8 cellular contexts compared by ENCODE assay signal in genomic region chr1:43147625-43148319, GRCh38. TPM values are rescaled to one million over a fixed set of nuclear protein-coding genes. Genes with fewer than 3 reads are reported as not detected.
DNase-seq lines count a peak whose midpoint lies in the region; ATAC-seq and TF ChIP-seq lines count a peak whose summit lies in the region.

No MANE protein-coding gene starts in this region.

- H3K9me3 Mint-ChIP-seq in CD4-positive, alpha-beta T cell: no peaks in the 10 kb centered on the region

- H3K4me3 ChIP-seq in mammary epithelial cell (replicated peaks in 1 of 3; ENCODE audit: insufficient read depth in 1 of 3, low read depth in 2 of 3, low read length in 3 of 3) (peak overlapping the region; percentile 37 to 58 (median 50)), iPS-20b (ENCODE audit: low read length) (peak overlapping the region; percentile 85), skeletal muscle cell (ENCODE audit: low read depth, low read length) (peak overlapping the region; percentile 56)

- in situ Hi-C loops in SK-MEL-5 (cut with HindIII; ENCODE audit: low pct_unique_long_range_greater_than_20kb, low sequenced_read_pairs) (no loop called here), mammary epithelial cell (cut with MboI; ENCODE audit: low sequenced_read_pairs in 2 of 2) (no loop called here)

- no peak overlapping the region for H3K27ac ChIP-seq in CD4-positive, alpha-beta T cell (ENCODE audit: low read depth, low read length)
- H3K27ac ChIP-seq in mammary epithelial cell (ENCODE audit: insufficient read depth, low read depth, low read length) (no peak overlapping the region), iPS-20b (ENCODE audit: low read length) (no peak overlapping the region)

- POLR2A ChIA-PET in CD4-positive, alpha-beta T cell (lab: Charles Lee): no interaction called here

- DNase-seq in CD4-positive, alpha-beta T cell: peak in 4 of 10 experiments; percentile 3 to 42 (median 20)
- peak; percentile 41 for DNase-seq in LHCN-M2 (ENCODE audit: low read depth)
- peak; percentile 72 for DNase-seq in SK-MEL-5 (ENCODE audit: low read depth, low spot score)
- peak; percentile 66 for DNase-seq in mammary epithelial cell
- peak; percentile 10 for DNase-seq in skeletal muscle cell (ENCODE audit: low read depth)

- dilution Hi-C loops in mammary epithelial cell (cut with HindIII; ENCODE audit: low sequenced_read_pairs): no loop called here

- peak overlapping the region; percentile 94 for H2AFZ ChIP-seq in mammary epithelial cell (ENCODE audit: low read depth, low read length)

- H3K36me3 Mint-ChIP-seq in CD4-positive, alpha-beta T cell (ENCODE audit: low read depth): no peaks in the 10 kb centered on the region

- CTCF ChIA-PET in CD4-positive, alpha-beta T cell (lab: Charles Lee): no interaction called here
- CTCF ChIA-PET in mammary epithelial cell (lab: Charles Lee; ENCODE audit: low non-redundant PET): no interaction called here

- peak overlapping the region; percentile 89 for H3K4me2 ChIP-seq in mammary epithelial cell (ENCODE audit: insufficient read depth, low read depth, low read length)

- WGBS in mammary epithelial cell (ENCODE audit: low coverage, missing lambda C conversion rate): 14% methylated on average over 24 of the region's 47 CpGs

- H3K27me3 ChIP-seq in CD4-positive, alpha-beta T cell (ENCODE audit: control insufficient read depth, insufficient read depth, low read length): peaks cover 70% of the 10 kb centered on the region
- no peaks in the 10 kb centered on the region for H3K27me3 ChIP-seq in mammary epithelial cell (ENCODE audit: insufficient read depth, low read length)
- H3K27me3 ChIP-seq in iPS-20b (ENCODE audit: insufficient read depth, low read length): 0 out of 2 replicates have a peak, but pooled peaks cover 3% of the 10 kb centered on the region

- H3K9me3 ChIP-seq in CD4-positive, alpha-beta T cell (ENCODE audit: control insufficient read depth, low read length): no peaks in the 10 kb centered on the region
- H3K9me3 ChIP-seq in mammary epithelial cell (replicated peaks; ENCODE audit: insufficient read depth, low read length) (no peaks in the 10 kb centered on the region), iPS-20b (ENCODE audit: insufficient read depth, low read depth, low read length) (no peaks in the 10 kb centered on the region)

- H3K9ac ChIP-seq in mammary epithelial cell (ENCODE audit: insufficient read depth, low read length): no peak overlapping the region
- no peak overlapping the region for H3K9ac ChIP-seq in iPS-20b (ENCODE audit: low read depth, low read length)

- H3K36me3 ChIP-seq in mammary epithelial cell (ENCODE audit: insufficient read depth, low read length) (no peaks in the 10 kb centered on the region), iPS-20b (ENCODE audit: insufficient read depth, low read depth, low read length) (no peaks in the 10 kb centered on the region)

- H3K4me3 Mint-ChIP-seq in CD4-positive, alpha-beta T cell: no peak overlapping the region

- H4K20me1 ChIP-seq in mammary epithelial cell (ENCODE audit: insufficient read depth, low read length): no peaks in the 10 kb centered on the region

- BruUV-seq in mammary epithelial cell (replicated peaks; lab: Mats Ljungman, UMichigan): no TSS peak

- ATAC-seq in CD4-positive, alpha-beta T cell (ENCODE audit: poor library complexity): peak; percentile 39
- ATAC-seq in GM21423 (IDR thresholded peaks at IDR 0.05; ENCODE audit: unreplicated experiment): no peak
- no peak for ATAC-seq in GM19467 (IDR thresholded peaks at IDR 0.05; ENCODE audit: unreplicated experiment)

- intact Hi-C loops in CD4-positive, alpha-beta T cell (cut with DNase I, micrococcal nuclease): no loop called here
- intact Hi-C loops in mammary epithelial cell (cut with micrococcal nuclease): no loop called here

- H3K79me2 ChIP-seq in mammary epithelial cell (ENCODE audit: insufficient read depth, low read length): no peaks in the 10 kb centered on the region

- H3K4me1 ChIP-seq in mammary epithelial cell (ENCODE audit: insufficient read depth, low read length) (peaks cover 26% of the 10 kb centered on the region), iPS-20b (ENCODE audit: insufficient read depth, low read length) (peaks cover 6% of the 10 kb centered on the region; the same call in 1 of the 2 replicates)

- peaks cover 90% of the 10 kb centered on the region for H3K27me3 Mint-ChIP-seq in CD4-positive, alpha-beta T cell

- TF ChIP-seq CTCF in CD4-positive, alpha-beta T cell (IDR thresholded peaks at IDR 0.05): no peak
- TF ChIP-seq CTCF in mammary epithelial cell (conservative IDR thresholded peaks at IDR 0.05 in 1 of 2, IDR thresholded peaks at IDR 0.05 in 1 of 2; ENCODE audit: extremely low read depth in 1 of 2, insufficient read depth in 1 of 2, low read depth in 1 of 2, low read length in 2 of 2): no peak

- peaks cover 10% of the 10 kb centered on the region for H3K4me1 Mint-ChIP-seq in CD4-positive, alpha-beta T cell (ENCODE audit: low read depth)

- no peak overlapping the region for H3K27ac Mint-ChIP-seq in CD4-positive, alpha-beta T cell

RNA-seq across cellular contexts. Expression of gene EBNA1BP2, which starts 24.3 kb away (rescaled TPM):
- total RNA-seq in CD4-positive, alpha-beta T cell: 10 to 100 TPM; 14.8 to 15.1 TPM
- total RNA-seq in LHCN-M2 (2014; rRNA removed) (111 and 122 TPM in 2 replicates), mammary epithelial cell (100 to 1,000 TPM in 1 of 2 donors, 10 to 100 TPM in 1; 56.5 to 115 TPM)
- 108 TPM for polyA plus RNA-seq in LHCN-M2 (2012)
- 146 and 172 TPM in 2 replicates for total RNA-seq in SK-MEL-5 (2014; rRNA removed; shearing (Covaris generic))
- 121 and 128 TPM in 2 replicates for polyA plus RNA-seq in SK-MEL-5 (2015; cell fraction: cytosol; rRNA removed)
- 112 and 120 TPM in 2 replicates for polyA plus RNA-seq in SK-MEL-5 (2015; cell fraction: nucleus; rRNA removed)
- polyA plus RNA-seq in mammary epithelial cell: 126 TPM
- polyA minus RNA-seq in mammary epithelial cell: 74.2 TPM

RNA-seq across cellular contexts. Expression of gene CFAP57, which starts 24.4 kb away (rescaled TPM):
- total RNA-seq in CD4-positive, alpha-beta T cell: not detected
- total RNA-seq in LHCN-M2 (2014; rRNA removed): not detected in 2 replicates
- 0.28 TPM for polyA plus RNA-seq in LHCN-M2 (2012)
- not detected in 2 replicates for total RNA-seq in SK-MEL-5 (2014; rRNA removed; shearing (Covaris generic))
- polyA plus RNA-seq in SK-MEL-5 (2015; cell fraction: cytosol; rRNA removed): not detected in 2 replicates
- not detected in 2 replicates for polyA plus RNA-seq in SK-MEL-5 (2015; cell fraction: nucleus; rRNA removed)
- total RNA-seq in mammary epithelial cell: under 1 TPM; 0.26 to 0.50 TPM
- polyA plus RNA-seq in mammary epithelial cell: 0.14 TPM
- polyA minus RNA-seq in mammary epithelial cell: not detected
